ENCODE assay signal across 1 cellular context in the genomic region with DNA sequence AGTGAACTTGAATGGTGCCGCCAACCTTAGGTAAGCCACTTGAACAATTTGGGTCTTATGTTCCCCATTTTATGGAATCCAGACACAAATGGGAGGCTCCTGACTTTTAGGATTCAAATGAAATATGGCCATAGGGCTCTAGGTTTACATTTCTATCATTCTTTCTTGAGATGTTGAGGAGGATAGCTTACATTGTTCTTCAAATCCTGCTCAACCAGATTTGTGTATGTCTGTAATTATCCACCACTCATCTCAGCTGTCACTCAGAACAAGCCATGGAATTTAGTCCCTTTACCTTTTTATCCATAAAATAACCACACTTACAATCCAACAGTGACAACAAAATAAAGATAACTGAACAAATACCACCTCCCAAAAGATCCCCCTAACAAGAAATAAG.
TF ChIP-seq lines count a peak whose summit lies in the region.

No MANE protein-coding gene starts in this region.

TF ChIP-seq in GM23338, 12 proteins besides CTCF, POLR2A, EP300 and RAD21 (continued from another document):
- TF ChIP-seq, protein P1, sequence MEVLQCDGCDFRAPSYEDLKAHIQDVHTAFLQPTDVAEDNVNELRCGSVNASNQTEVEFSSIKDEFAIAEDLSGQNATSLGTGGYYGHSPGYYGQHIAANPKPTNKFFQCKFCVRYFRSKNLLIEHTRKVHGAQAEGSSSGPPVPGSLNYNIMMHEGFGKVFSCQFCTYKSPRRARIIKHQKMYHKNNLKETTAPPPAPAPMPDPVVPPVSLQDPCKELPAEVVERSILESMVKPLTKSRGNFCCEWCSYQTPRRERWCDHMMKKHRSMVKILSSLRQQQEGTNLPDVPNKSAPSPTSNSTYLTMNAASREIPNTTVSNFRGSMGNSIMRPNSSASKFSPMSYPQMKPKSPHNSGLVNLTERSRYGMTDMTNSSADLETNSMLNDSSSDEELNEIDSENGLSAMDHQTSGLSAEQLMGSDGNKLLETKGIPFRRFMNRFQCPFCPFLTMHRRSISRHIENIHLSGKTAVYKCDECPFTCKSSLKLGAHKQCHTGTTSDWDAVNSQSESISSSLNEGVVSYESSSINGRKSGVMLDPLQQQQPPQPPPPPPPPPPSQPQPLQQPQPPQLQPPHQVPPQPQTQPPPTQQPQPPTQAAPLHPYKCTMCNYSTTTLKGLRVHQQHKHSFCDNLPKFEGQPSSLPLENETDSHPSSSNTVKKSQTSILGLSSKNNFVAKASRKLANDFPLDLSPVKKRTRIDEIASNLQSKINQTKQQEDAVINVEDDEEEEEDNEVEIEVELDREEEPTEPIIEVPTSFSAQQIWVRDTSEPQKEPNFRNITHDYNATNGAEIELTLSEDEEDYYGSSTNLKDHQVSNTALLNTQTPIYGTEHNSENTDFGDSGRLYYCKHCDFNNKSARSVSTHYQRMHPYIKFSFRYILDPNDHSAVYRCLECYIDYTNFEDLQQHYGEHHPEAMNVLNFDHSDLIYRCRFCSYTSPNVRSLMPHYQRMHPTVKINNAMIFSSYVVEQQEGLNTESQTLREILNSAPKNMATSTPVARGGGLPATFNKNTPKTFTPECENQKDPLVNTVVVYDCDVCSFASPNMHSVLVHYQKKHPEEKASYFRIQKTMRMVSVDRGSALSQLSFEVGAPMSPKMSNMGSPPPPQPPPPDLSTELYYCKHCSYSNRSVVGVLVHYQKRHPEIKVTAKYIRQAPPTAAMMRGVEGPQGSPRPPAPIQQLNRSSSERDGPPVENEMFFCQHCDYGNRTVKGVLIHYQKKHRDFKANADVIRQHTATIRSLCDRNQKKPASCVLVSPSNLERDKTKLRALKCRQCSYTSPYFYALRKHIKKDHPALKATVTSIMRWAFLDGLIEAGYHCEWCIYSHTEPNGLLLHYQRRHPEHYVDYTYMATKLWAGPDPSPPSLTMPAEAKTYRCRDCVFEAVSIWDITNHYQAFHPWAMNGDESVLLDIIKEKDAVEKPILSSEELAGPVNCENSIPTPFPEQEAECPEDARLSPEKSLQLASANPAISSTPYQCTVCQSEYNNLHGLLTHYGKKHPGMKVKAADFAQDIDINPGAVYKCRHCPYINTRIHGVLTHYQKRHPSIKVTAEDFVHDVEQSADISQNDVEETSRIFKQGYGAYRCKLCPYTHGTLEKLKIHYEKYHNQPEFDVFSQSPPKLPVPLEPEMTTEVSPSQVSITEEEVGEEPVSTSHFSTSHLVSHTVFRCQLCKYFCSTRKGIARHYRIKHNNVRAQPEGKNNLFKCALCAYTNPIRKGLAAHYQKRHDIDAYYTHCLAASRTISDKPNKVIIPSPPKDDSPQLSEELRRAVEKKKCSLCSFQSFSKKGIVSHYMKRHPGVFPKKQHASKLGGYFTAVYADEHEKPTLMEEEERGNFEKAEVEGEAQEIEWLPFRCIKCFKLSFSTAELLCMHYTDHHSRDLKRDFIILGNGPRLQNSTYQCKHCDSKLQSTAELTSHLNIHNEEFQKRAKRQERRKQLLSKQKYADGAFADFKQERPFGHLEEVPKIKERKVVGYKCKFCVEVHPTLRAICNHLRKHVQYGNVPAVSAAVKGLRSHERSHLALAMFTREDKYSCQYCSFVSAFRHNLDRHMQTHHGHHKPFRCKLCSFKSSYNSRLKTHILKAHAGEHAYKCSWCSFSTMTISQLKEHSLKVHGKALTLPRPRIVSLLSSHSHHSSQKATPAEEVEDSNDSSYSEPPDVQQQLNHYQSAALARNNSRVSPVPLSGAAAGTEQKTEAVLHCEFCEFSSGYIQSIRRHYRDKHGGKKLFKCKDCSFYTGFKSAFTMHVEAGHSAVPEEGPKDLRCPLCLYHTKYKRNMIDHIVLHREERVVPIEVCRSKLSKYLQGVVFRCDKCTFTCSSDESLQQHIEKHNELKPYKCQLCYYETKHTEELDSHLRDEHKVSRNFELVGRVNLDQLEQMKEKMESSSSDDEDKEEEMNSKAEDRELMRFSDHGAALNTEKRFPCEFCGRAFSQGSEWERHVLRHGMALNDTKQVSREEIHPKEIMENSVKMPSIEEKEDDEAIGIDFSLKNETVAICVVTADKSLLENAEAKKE (CRISPR knock-in tag; IDR thresholded peaks at IDR 0.05): no peak
- TF ChIP-seq EZH2 (IDR thresholded peaks at IDR 0.05; ENCODE audit: low read depth, unreplicated experiment) (no peak), EZH2phosphoT487 (IDR thresholded peaks at IDR 0.05; ENCODE audit: unreplicated experiment) (no peak), STAT1 (IDR thresholded peaks at IDR 0.05; ENCODE audit: unreplicated experiment) (no peak), NANOG (IDR thresholded peaks at IDR 0.05; ENCODE audit: borderline replicate concordance) (no peak), CREB1 (CRISPR knock-in tag; IDR thresholded peaks at IDR 0.05; ENCODE audit: low read depth) (no peak), ZNF114 (CRISPR knock-in tag; IDR thresholded peaks at IDR 0.05) (no peak), POLR2AphosphoS5 (IDR thresholded peaks at IDR 0.05; ENCODE audit: low read depth) (no peak), ZNF331 (CRISPR knock-in tag; IDR thresholded peaks at IDR 0.05; ENCODE audit: low read depth) (no peak)
- TF ChIP-seq, protein P2, sequence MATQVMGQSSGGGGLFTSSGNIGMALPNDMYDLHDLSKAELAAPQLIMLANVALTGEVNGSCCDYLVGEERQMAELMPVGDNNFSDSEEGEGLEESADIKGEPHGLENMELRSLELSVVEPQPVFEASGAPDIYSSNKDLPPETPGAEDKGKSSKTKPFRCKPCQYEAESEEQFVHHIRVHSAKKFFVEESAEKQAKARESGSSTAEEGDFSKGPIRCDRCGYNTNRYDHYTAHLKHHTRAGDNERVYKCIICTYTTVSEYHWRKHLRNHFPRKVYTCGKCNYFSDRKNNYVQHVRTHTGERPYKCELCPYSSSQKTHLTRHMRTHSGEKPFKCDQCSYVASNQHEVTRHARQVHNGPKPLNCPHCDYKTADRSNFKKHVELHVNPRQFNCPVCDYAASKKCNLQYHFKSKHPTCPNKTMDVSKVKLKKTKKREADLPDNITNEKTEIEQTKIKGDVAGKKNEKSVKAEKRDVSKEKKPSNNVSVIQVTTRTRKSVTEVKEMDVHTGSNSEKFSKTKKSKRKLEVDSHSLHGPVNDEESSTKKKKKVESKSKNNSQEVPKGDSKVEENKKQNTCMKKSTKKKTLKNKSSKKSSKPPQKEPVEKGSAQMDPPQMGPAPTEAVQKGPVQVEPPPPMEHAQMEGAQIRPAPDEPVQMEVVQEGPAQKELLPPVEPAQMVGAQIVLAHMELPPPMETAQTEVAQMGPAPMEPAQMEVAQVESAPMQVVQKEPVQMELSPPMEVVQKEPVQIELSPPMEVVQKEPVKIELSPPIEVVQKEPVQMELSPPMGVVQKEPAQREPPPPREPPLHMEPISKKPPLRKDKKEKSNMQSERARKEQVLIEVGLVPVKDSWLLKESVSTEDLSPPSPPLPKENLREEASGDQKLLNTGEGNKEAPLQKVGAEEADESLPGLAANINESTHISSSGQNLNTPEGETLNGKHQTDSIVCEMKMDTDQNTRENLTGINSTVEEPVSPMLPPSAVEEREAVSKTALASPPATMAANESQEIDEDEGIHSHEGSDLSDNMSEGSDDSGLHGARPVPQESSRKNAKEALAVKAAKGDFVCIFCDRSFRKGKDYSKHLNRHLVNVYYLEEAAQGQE (IDR thresholded peaks at IDR 0.05; ENCODE audit: unreplicated experiment): no peak
- TF ChIP-seq, protein P3, sequence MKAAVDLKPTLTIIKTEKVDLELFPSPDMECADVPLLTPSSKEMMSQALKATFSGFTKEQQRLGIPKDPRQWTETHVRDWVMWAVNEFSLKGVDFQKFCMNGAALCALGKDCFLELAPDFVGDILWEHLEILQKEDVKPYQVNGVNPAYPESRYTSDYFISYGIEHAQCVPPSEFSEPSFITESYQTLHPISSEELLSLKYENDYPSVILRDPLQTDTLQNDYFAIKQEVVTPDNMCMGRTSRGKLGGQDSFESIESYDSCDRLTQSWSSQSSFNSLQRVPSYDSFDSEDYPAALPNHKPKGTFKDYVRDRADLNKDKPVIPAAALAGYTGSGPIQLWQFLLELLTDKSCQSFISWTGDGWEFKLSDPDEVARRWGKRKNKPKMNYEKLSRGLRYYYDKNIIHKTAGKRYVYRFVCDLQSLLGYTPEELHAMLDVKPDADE (IDR thresholded peaks at IDR 0.05): no peak
